ENCODE assay signal across 1 cellular context in genomic region chr10:92756233-92757065, GRCh38.
TF ChIP-seq lines count a peak whose summit lies in the region.

No MANE protein-coding gene starts in this region.

TF ChIP-seq in HEK293, 187 proteins besides CTCF, POLR2A, EP300 and RAD21 (continued from another document and continues in another):
- TF ChIP-seq ZNF488 (tag by site-specific recombination; IDR thresholded peaks at IDR 0.05) = peak; percentile 69; the same call in 1 of the 2 replicates
- TF ChIP-seq BCL11A (tag by site-specific recombination; IDR thresholded peaks at IDR 0.05; ENCODE audit: low read depth) = 0 out of 2 replicates have a peak, but pooled peaks have one; percentile 29
- TF ChIP-seq ZNF529 (tag by site-specific recombination; IDR thresholded peaks at IDR 0.05; ENCODE audit: insufficient replicate concordance) = no peak
- TF ChIP-seq GLIS2 (tag by site-specific recombination; IDR thresholded peaks at IDR 0.05) = no peak
- 0 out of 2 replicates have a peak, but pooled peaks have one; percentile 10 for TF ChIP-seq REST (tag by site-specific recombination; IDR thresholded peaks at IDR 0.05)
- peak; percentile 52 for TF ChIP-seq ZNF335 (tag by site-specific recombination; conservative IDR thresholded peaks at IDR 0.05)
- no peak for TF ChIP-seq ZNF670 (tag by site-specific recombination; IDR thresholded peaks at IDR 0.05; ENCODE audit: low read depth)
- no peak for TF ChIP-seq GLI4 (tag by site-specific recombination; IDR thresholded peaks at IDR 0.05)
- TF ChIP-seq FEZF1 (tag by site-specific recombination; IDR thresholded peaks at IDR 0.05) = peak; percentile 88
- no peak for TF ChIP-seq ZNF394 (tag by site-specific recombination; IDR thresholded peaks at IDR 0.05; ENCODE audit: borderline replicate concordance)
- no peak for TF ChIP-seq ZNF701 (tag by site-specific recombination; IDR thresholded peaks at IDR 0.05)
- TF ChIP-seq, protein P1, sequence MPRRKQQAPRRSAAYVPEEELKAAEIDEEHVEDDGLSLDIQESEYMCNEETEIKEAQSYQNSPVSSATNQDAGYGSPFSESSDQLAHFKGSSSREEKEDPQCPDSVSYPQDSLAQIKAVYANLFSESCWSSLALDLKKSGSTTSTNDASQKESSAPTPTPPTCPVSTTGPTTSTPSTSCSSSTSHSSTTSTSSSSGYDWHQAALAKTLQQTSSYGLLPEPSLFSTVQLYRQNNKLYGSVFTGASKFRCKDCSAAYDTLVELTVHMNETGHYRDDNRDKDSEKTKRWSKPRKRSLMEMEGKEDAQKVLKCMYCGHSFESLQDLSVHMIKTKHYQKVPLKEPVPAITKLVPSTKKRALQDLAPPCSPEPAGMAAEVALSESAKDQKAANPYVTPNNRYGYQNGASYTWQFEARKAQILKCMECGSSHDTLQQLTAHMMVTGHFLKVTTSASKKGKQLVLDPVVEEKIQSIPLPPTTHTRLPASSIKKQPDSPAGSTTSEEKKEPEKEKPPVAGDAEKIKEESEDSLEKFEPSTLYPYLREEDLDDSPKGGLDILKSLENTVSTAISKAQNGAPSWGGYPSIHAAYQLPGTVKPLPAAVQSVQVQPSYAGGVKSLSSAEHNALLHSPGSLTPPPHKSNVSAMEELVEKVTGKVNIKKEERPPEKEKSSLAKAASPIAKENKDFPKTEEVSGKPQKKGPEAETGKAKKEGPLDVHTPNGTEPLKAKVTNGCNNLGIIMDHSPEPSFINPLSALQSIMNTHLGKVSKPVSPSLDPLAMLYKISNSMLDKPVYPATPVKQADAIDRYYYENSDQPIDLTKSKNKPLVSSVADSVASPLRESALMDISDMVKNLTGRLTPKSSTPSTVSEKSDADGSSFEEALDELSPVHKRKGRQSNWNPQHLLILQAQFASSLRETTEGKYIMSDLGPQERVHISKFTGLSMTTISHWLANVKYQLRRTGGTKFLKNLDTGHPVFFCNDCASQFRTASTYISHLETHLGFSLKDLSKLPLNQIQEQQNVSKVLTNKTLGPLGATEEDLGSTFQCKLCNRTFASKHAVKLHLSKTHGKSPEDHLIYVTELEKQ (tag by site-specific recombination; IDR thresholded peaks at IDR 0.05; ENCODE audit: borderline replicate concordance) = peak; percentile 71; the same call in 1 of the 2 replicates
- peak; percentile 85 for TF ChIP-seq ZNF2 (tag by site-specific recombination; IDR thresholded peaks at IDR 0.05)
- TF ChIP-seq ZNF24 (tag by site-specific recombination; IDR thresholded peaks at IDR 0.05) = peak; percentile 61; the same call in 1 of the 2 replicates
- TF ChIP-seq IKZF3 (tag by site-specific recombination; IDR thresholded peaks at IDR 0.05) = peak; percentile 85
- TF ChIP-seq OVOL3 (tag by site-specific recombination; IDR thresholded peaks at IDR 0.05) = peak; percentile 83; the same call in 1 of the 2 replicates
- TF ChIP-seq ZNF707 (tag by site-specific recombination; IDR thresholded peaks at IDR 0.05) = peak; percentile 63; the same call in 1 of the 2 replicates
- TF ChIP-seq SP7 (tag by site-specific recombination; IDR thresholded peaks at IDR 0.05) = peak; percentile 88
- no peak for TF ChIP-seq ZNF610 (tag by site-specific recombination; IDR thresholded peaks at IDR 0.05; ENCODE audit: borderline replicate concordance)
- TF ChIP-seq SP3 (tag by site-specific recombination; IDR thresholded peaks at IDR 0.05) = no peak
- peak; percentile 75; the same call in 1 of the 2 replicates for TF ChIP-seq ZNF366 (tag by site-specific recombination; conservative IDR thresholded peaks at IDR 0.05)
- TF ChIP-seq TRIM28 (IDR thresholded peaks at IDR 0.05; ENCODE audit: borderline replicate concordance, low read length) = peak; percentile 63; the same call in 1 of the 2 replicates
- TF ChIP-seq, protein P2, sequence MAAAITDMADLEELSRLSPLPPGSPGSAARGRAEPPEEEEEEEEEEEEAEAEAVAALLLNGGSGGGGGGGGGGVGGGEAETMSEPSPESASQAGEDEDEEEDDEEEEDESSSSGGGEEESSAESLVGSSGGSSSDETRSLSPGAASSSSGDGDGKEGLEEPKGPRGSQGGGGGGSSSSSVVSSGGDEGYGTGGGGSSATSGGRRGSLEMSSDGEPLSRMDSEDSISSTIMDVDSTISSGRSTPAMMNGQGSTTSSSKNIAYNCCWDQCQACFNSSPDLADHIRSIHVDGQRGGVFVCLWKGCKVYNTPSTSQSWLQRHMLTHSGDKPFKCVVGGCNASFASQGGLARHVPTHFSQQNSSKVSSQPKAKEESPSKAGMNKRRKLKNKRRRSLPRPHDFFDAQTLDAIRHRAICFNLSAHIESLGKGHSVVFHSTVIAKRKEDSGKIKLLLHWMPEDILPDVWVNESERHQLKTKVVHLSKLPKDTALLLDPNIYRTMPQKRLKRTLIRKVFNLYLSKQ (tag by site-specific recombination; IDR thresholded peaks at IDR 0.05; ENCODE audit: borderline replicate concordance) = no peak
- peak; percentile 36; the same call in 1 of the 2 replicates for TF ChIP-seq ZSCAN23 (tag by site-specific recombination; IDR thresholded peaks at IDR 0.05)
- peak; percentile 88 for TF ChIP-seq ZNF518A (tag by site-specific recombination; conservative IDR thresholded peaks at IDR 0.05; ENCODE audit: low read depth)
- TF ChIP-seq, protein P3, sequence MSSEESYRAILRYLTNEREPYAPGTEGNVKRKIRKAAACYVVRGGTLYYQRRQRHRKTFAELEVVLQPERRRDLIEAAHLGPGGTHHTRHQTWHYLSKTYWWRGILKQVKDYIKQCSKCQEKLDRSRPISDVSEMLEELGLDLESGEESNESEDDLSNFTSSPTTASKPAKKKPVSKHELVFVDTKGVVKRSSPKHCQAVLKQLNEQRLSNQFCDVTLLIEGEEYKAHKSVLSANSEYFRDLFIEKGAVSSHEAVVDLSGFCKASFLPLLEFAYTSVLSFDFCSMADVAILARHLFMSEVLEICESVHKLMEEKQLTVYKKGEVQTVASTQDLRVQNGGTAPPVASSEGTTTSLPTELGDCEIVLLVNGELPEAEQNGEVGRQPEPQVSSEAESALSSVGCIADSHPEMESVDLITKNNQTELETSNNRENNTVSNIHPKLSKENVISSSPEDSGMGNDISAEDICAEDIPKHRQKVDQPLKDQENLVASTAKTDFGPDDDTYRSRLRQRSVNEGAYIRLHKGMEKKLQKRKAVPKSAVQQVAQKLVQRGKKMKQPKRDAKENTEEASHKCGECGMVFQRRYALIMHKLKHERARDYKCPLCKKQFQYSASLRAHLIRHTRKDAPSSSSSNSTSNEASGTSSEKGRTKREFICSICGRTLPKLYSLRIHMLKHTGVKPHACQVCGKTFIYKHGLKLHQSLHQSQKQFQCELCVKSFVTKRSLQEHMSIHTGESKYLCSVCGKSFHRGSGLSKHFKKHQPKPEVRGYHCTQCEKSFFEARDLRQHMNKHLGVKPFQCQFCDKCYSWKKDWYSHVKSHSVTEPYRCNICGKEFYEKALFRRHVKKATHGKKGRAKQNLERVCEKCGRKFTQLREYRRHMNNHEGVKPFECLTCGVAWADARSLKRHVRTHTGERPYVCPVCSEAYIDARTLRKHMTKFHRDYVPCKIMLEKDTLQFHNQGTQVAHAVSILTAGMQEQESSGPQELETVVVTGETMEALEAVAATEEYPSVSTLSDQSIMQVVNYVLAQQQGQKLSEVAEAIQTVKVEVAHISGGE (tag by site-specific recombination; conservative IDR thresholded peaks at IDR 0.05; ENCODE audit: low read depth) = 0 out of 2 replicates have a peak, but pooled peaks have one; percentile 21
- TF ChIP-seq ZEB2 (tag by site-specific recombination; IDR thresholded peaks at IDR 0.05) = no peak
- no peak for TF ChIP-seq KLF7 (tag by site-specific recombination; IDR thresholded peaks at IDR 0.05; ENCODE audit: borderline replicate concordance)
- TF ChIP-seq RBAK (tag by site-specific recombination; IDR thresholded peaks at IDR 0.05) = no peak
- no peak for TF ChIP-seq SETDB1 (IDR thresholded peaks at IDR 0.05; ENCODE audit: insufficient read length, low read length)
- peak; percentile 68 for TF ChIP-seq ZBTB17 (tag by site-specific recombination; IDR thresholded peaks at IDR 0.05)
- peak; percentile 93 for TF ChIP-seq ZNF843 (tag by site-specific recombination; IDR thresholded peaks at IDR 0.05)
- TF ChIP-seq ZNF501 (tag by site-specific recombination; IDR thresholded peaks at IDR 0.05) = 0 out of 2 replicates have a peak, but pooled peaks have one; percentile 34
- peak; percentile 81 for TF ChIP-seq ZNF600 (tag by site-specific recombination; IDR thresholded peaks at IDR 0.05)
- TF ChIP-seq ZNF660 (tag by site-specific recombination; IDR thresholded peaks at IDR 0.05) = peak; percentile 52
- TF ChIP-seq ZNF549 (tag by site-specific recombination; IDR thresholded peaks at IDR 0.05) = peak; percentile 48
- TF ChIP-seq, protein P4, sequence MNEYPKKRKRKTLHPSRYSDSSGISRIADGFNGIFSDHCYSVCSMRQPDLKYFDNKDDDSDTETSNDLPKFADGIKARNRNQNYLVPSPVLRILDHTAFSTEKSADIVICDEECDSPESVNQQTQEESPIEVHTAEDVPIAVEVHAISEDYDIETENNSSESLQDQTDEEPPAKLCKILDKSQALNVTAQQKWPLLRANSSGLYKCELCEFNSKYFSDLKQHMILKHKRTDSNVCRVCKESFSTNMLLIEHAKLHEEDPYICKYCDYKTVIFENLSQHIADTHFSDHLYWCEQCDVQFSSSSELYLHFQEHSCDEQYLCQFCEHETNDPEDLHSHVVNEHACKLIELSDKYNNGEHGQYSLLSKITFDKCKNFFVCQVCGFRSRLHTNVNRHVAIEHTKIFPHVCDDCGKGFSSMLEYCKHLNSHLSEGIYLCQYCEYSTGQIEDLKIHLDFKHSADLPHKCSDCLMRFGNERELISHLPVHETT (tag by site-specific recombination; IDR thresholded peaks at IDR 0.05) = 0 out of 2 replicates have a peak, but pooled peaks have one; percentile 25
- TF ChIP-seq ZSCAN30 (tag by site-specific recombination; IDR thresholded peaks at IDR 0.05) = peak; percentile 62
- TF ChIP-seq ZNF560 (tag by site-specific recombination; IDR thresholded peaks at IDR 0.05; ENCODE audit: borderline replicate concordance) = no peak
